ENCODE assay signal across 8 cellular contexts in genomic region chr14:73058923-73059311, GRCh38. TPM values are rescaled to one million over a fixed set of nuclear protein-coding genes. Genes with fewer than 3 reads are reported as not detected.
DNase-seq lines count a peak whose midpoint lies in the region; ATAC-seq, FAIRE-seq and TF ChIP-seq lines count a peak whose summit lies in the region.

No MANE protein-coding gene starts in this region.

- DNase-seq in AG20443 (ENCODE audit: low spot score) = peak; percentile 58
- DNase-seq in SK-MEL-5 (ENCODE audit: low read depth, low spot score) = peak; percentile 32
- no peak for DNase-seq in fibroblast of the aortic adventitia (ENCODE audit: low read depth)
- peak in 2 of 6 donors; percentile 20 to 53 for DNase-seq in pancreas
- no peak for DNase-seq in T-helper 17 cell

- TF ChIP-seq CTCF in fibroblast of the aortic adventitia (IDR thresholded peaks at IDR 0.05; ENCODE audit: insufficient read depth, low read length) (no peak), pancreas (IDR thresholded peaks at IDR 0.05) (no peak)

- in situ Hi-C loops in SK-MEL-5 (cut with HindIII; ENCODE audit: low pct_unique_long_range_greater_than_20kb, low sequenced_read_pairs) = no loop called here

- no peak overlapping the region for H3K4me3 Mint-ChIP-seq in T-helper 17 cell

- ATAC-seq in GM18498 (IDR thresholded peaks at IDR 0.05; ENCODE audit: unreplicated experiment) (peak; percentile 20), HG03280 (IDR thresholded peaks at IDR 0.05; ENCODE audit: unreplicated experiment) (peak; percentile 15), pancreas (peak; percentile 23 to 48 (median 30)), GM18861 (IDR thresholded peaks at IDR 0.05; ENCODE audit: unreplicated experiment) (no peak), T-helper 17 cell (no peak)

- no peak for FAIRE-seq in pancreas (lab: Jason Lieb, UNC)

- peaks cover 3% of the 10 kb centered on the region for H3K36me3 Mint-ChIP-seq in T-helper 17 cell (ENCODE audit: low read depth)

- H3K36me3 ChIP-seq in pancreas = no peaks in the 10 kb centered on the region

- H3K27me3 ChIP-seq in pancreas = no peaks in the 10 kb centered on the region

- intact Hi-C loops in pancreas (cut with DNase I) = no loop called here

- peak overlapping the region; percentile 74 to 94 (median 88) for H3K27ac ChIP-seq in pancreas

- H3K9me3 ChIP-seq in pancreas (no peaks in the 10 kb centered on the region), T-helper 17 cell (ENCODE audit: control insufficient read depth, low read length, poor library complexity, severe bottlenecking) (no peaks in the 10 kb centered on the region)

- H3K4me1 Mint-ChIP-seq in T-helper 17 cell = peaks cover 27% of the 10 kb centered on the region

- no peak overlapping the region for H3K27ac Mint-ChIP-seq in T-helper 17 cell

- H3K4me3 ChIP-seq in fibroblast of the aortic adventitia (ENCODE audit: low read depth, low read length) (peak overlapping the region; percentile 96), pancreas (peak overlapping the region; percentile 59 to 82 (median 80))

- 0% methylated on average over 14 to 18 of the region's 18 CpGs for WGBS in pancreas, 2 donors

- no peaks in the 10 kb centered on the region for H3K27me3 Mint-ChIP-seq in T-helper 17 cell

- H3K4me1 ChIP-seq in pancreas = peaks cover 10 to 30% (median 10%) of the 10 kb centered on the region in 3 donors

RNA-seq across cellular contexts. Expression of gene RBM25, which starts 0.6 kb away (rescaled TPM):
- 26.5 and 31.0 TPM in 2 replicates for total RNA-seq in SK-MEL-5 (2014; rRNA removed; shearing (Covaris generic))
- 26.0 and 30.6 TPM in 2 replicates for polyA plus RNA-seq in SK-MEL-5 (2015; cell fraction: cytosol; rRNA removed)
- 262 and 273 TPM in 2 replicates for polyA plus RNA-seq in SK-MEL-5 (2015; cell fraction: nucleus; rRNA removed)
- total RNA-seq in fibroblast of the aortic adventitia (ENCODE audit: low replicate concordance) (54.5 and 92.4 TPM in 2 replicates), pancreas (10 to 100 TPM; 22.7 to 39.6 (median 28.4) TPM), T-helper 17 cell (100 to 1,000 TPM; 156 to 168 TPM)
- polyA plus RNA-seq in pancreas = 10 to 100 TPM; 52.5 to 62.8 TPM

RNA-seq across cellular contexts. Expression of gene ZFYVE1, which starts 32.0 kb away (rescaled TPM):
- 16.6 and 19.8 TPM in 2 replicates for total RNA-seq in SK-MEL-5 (2014; rRNA removed; shearing (Covaris generic))
- polyA plus RNA-seq in SK-MEL-5 (2015; cell fraction: cytosol; rRNA removed) = 24.9 and 33.8 TPM in 2 replicates
- 40.7 and 43.9 TPM in 2 replicates for polyA plus RNA-seq in SK-MEL-5 (2015; cell fraction: nucleus; rRNA removed)
- 19.3 and 32.6 TPM in 2 replicates for total RNA-seq in fibroblast of the aortic adventitia (ENCODE audit: low replicate concordance)
- total RNA-seq in pancreas = 10 to 100 TPM in 1 of 6 donors, 1 to 10 TPM in 5; 3.1 to 13.8 (median 6.9) TPM
- 1 to 10 TPM; 3.2 to 4.4 TPM for polyA plus RNA-seq in pancreas
- total RNA-seq in T-helper 17 cell = 10 to 100 TPM; 11.0 to 17.9 TPM

Comparison
In these comparisons a context has a peak if more than half of its experiments do, and no peak if none do; other contexts are left out.
1. DNase-seq: peak in AG20443 (single experiment) and SK-MEL-5 (single experiment); none in fibroblast of the aortic adventitia (single experiment) and T-helper 17 cell (0 of 3).
2. ATAC-seq: peak in GM18498 (single experiment), HG03280 (single experiment) and pancreas (4 of 4); none in GM18861 (single experiment) and T-helper 17 cell (single experiment).